ENCODE assay signal across 9 cellular contexts in genomic region chr9:87667164-87667738, GRCh38. TPM values are rescaled to one million over a fixed set of nuclear protein-coding genes. Genes with fewer than 3 reads are reported as not detected.
A peak's percentile ranks its signal among the peaks of the same experiment; 100 is the strongest.
DNase-seq lines count a peak whose midpoint lies in the region; ATAC-seq and TF ChIP-seq lines count a peak whose summit lies in the region.
"Had no signal": no experiment of that assay in that cellular context is flagged by ENCODE, and none has a peak within 500 bp of the region (broad histone marks: within the 10 kb centered on the region; RNA-seq: fewer than 3 reads in every experiment).

No MANE protein-coding gene starts in this region.

- intact Hi-C loops in A673 (cut with micrococcal nuclease; ENCODE audit: unreplicated experiment) = loop anchor here (10.0 kb wide), 2 partner anchors 262 to 1252 kb away; no protein-coding TSS in a partner anchor

- DNase-seq in A673 (ENCODE audit: low spot score) (peak; percentile 74), GM12864 (ENCODE audit: low read depth) (no peak), OCI-M1 (lab: John Stamatoyannopoulos, UW) (peak; percentile 72), glomerular visceral epithelial cell (ENCODE audit: extremely low spot score) (peak; percentile 38), superior temporal gyrus (ENCODE audit: extremely low spot score) (no peak)
- DNase-seq: activated B cell treated with CpG ODN at 0.5 μM for 24 hours had no signal

- H3K27me3 ChIP-seq in A673 (replicated peaks; ENCODE audit: insufficient read depth, low read depth, low read length, poor library complexity) = no peaks in the 10 kb centered on the region

- peak; percentile 55 for TF ChIP-seq CTCF in A673 (conservative IDR thresholded peaks at IDR 0.05; ENCODE audit: low read depth, low read length)
- peak; percentile 38 for TF ChIP-seq CTCF in GM12864 (IDR thresholded peaks at IDR 0.05; ENCODE audit: low read depth, low read length, missing control alignments)

- H3K36me3 ChIP-seq in A673 (ENCODE audit: insufficient read depth, low read length, poor library complexity, severe bottlenecking) = peaks cover 98% of the 10 kb centered on the region

- no peak overlapping the region for H3K27ac ChIP-seq in A673 (ENCODE audit: low read depth, low read length, poor library complexity, severe bottlenecking)

- no TSS peak for BruUV-seq in A673 (replicated peaks; lab: Mats Ljungman, UMichigan)

- H3K4me3 ChIP-seq in A673 (ENCODE audit: low read depth, low read length, poor library complexity, severe bottlenecking) (no peak overlapping the region), GM12864 (ENCODE audit: low read depth, low read length) (no peak overlapping the region)

- POLR2A ChIA-PET in A673 (lab: Charles Lee; ENCODE audit: low non-redundant PET) = no interaction called here

- peaks cover 6% of the 10 kb centered on the region for H3K4me1 ChIP-seq in A673 (ENCODE audit: insufficient read depth, low read length, poor library complexity, severe bottlenecking)

- CTCF ChIA-PET in A673 (lab: Charles Lee) = no interaction called here

- no peak for TF ChIP-seq POLR2A in GM18505 (IDR thresholded peaks at IDR 0.05; ENCODE audit: borderline replicate concordance, extremely low read depth, insufficient read depth, insufficient read length)

- peaks cover 16% of the 10 kb centered on the region for H3K9me3 ChIP-seq in A673 (ENCODE audit: low read depth, low read length, poor library complexity, severe bottlenecking)

- no peak for ATAC-seq in HG03108 (IDR thresholded peaks at IDR 0.05; ENCODE audit: unreplicated experiment)
- ATAC-seq in GM18505 (IDR thresholded peaks at IDR 0.05; ENCODE audit: unreplicated experiment) = no peak
- no peak for ATAC-seq in HG03342 (IDR thresholded peaks at IDR 0.05; ENCODE audit: unreplicated experiment)

RNA-seq across cellular contexts. Expression of gene CTSL, which starts 58.7 kb away (rescaled TPM):
- total RNA-seq in A673 (2021) = 17.0 and 21.0 TPM in 2 replicates

Comparison
In these comparisons a context has a peak if more than half of its experiments do, and no peak if none do; other contexts are left out.
1. DNase-seq: peak in A673 (single experiment), OCI-M1 (single experiment) and glomerular visceral epithelial cell (single experiment); none in GM12864 (single experiment) and superior temporal gyrus (single experiment).